ENCODE assay signal across 12 cellular contexts in genomic region chr17:17204041-17204591, GRCh38. TPM values are rescaled to one million over a fixed set of nuclear protein-coding genes. Genes with fewer than 3 reads are reported as not detected.
DNase-seq lines count a peak whose midpoint lies in the region; ATAC-seq and TF ChIP-seq lines count a peak whose summit lies in the region.
"Had no signal": no experiment of that assay in that cellular context is flagged by ENCODE, and none has a peak within 500 bp of the region (broad histone marks: within the 10 kb centered on the region; RNA-seq: fewer than 3 reads in every experiment).

No MANE protein-coding gene starts in this region.

- H4K20me1 ChIP-seq in mammary epithelial cell (ENCODE audit: insufficient read depth, low read length): no peaks in the 10 kb centered on the region

- H4K91ac ChIP-seq in mesenchymal stem cell (ENCODE audit: low read length): no peak overlapping the region

- no peak overlapping the region for H2BK12ac ChIP-seq in mesenchymal stem cell (ENCODE audit: low read length in 2 of 2)

- CTCF ChIA-PET in MCF 10A (lab: Yijun Ruan, JAX) (no interaction called here), mammary epithelial cell (lab: Charles Lee; ENCODE audit: low non-redundant PET) (no interaction called here)

- H2AK5ac ChIP-seq in mesenchymal stem cell (ENCODE audit: low read length, severe bottlenecking): no peak overlapping the region

- H3K9me3 ChIP-seq in mammary epithelial cell (replicated peaks; ENCODE audit: insufficient read depth, low read length) (no peaks in the 10 kb centered on the region), mesenchymal stem cell (ENCODE audit: control insufficient read depth, low read length) (no peaks in the 10 kb centered on the region)
- H3K9me3 ChIP-seq: pancreas had no signal

- H3K27me3 Mint-ChIP-seq in MCF 10A (ENCODE audit: insufficient read depth, unreplicated experiment): no peaks in the 10 kb centered on the region

- no peaks in the 10 kb centered on the region for H3K9me3 Mint-ChIP-seq in MCF 10A (ENCODE audit: unreplicated experiment)

- DNase-seq in MCF 10A (ENCODE audit: unreplicated experiment) (peak; percentile 10), mammary epithelial cell (no peak), amygdala (lab: John Stamatoyannopoulos, UW) (peak in 42 of 56 donors; percentile 17 to 76 (median 48)), mesenchymal stem cell (no peak), ureter (ENCODE audit: low spot score) (peak; percentile 60), OCI-M2 (lab: John Stamatoyannopoulos, UW; ENCODE audit: unreplicated experiment) (no peak), SK-N-DZ (ENCODE audit: low spot score) (no peak)
- DNase-seq: activated CD4-positive, alpha-beta T cell treated with anti-CD3 and anti-CD28 coated beads for 1 hour; trophoblast cell had no signal

- no peak overlapping the region for H2BK5ac ChIP-seq in mesenchymal stem cell (ENCODE audit: low read depth, low read length, poor library complexity, severe bottlenecking)

- POLR2A ChIA-PET in MCF 10A (lab: Yijun Ruan, JAX): interaction anchor here (1.8 to 3.4 kb wide), 2 partner anchors 35 to 77 kb away, joined by 6 to 12 read pairs; partner anchors contain the start of gene COPS3

- H3K4me3 ChIP-seq in mammary epithelial cell (replicated peaks in 1 of 3; ENCODE audit: insufficient read depth in 1 of 3, low read depth in 2 of 3, low read length in 3 of 3): no peak overlapping the region
- peak overlapping the region in 1 of 2 experiments; percentile 87 for H3K4me3 ChIP-seq in mesenchymal stem cell (ENCODE audit: insufficient read depth in 1 of 2, low read depth in 1 of 2, low read length in 2 of 2)

- in situ Hi-C loops in mammary epithelial cell (cut with MboI; ENCODE audit: low sequenced_read_pairs in 2 of 2): no loop called here

- H3K4me1 Mint-ChIP-seq in MCF 10A (ENCODE audit: insufficient read depth, unreplicated experiment): peaks cover 19% of the 10 kb centered on the region

- H3K23ac ChIP-seq in mesenchymal stem cell (ENCODE audit: low read length in 2 of 2): no peak overlapping the region

- H3K4me1 ChIP-seq in mammary epithelial cell (ENCODE audit: insufficient read depth, low read length) (peaks cover 32% of the 10 kb centered on the region), mesenchymal stem cell (ENCODE audit: control insufficient read depth, insufficient read depth, low read depth, low read length) (peaks cover 9% of the 10 kb centered on the region)

- no peaks in the 10 kb centered on the region for H3K27me3 ChIP-seq in mammary epithelial cell (ENCODE audit: insufficient read depth, low read length)
- H3K27me3 ChIP-seq in mesenchymal stem cell (ENCODE audit: control insufficient read depth in 1 of 2, insufficient read depth in 1 of 2, low read length in 2 of 2): no peaks in the 10 kb centered on the region
- H3K27me3 ChIP-seq: pancreas had no signal

- ATAC-seq in activated CD4-positive, CD25-positive, alpha-beta regulatory T cell treated with anti-CD3 and anti-CD28 coated beads, Interleukin-2, amount 50 U/mL, for 24 hours: no peak
- ATAC-seq: pancreas had no signal

- no peak overlapping the region for H3K4me2 ChIP-seq in mammary epithelial cell (ENCODE audit: insufficient read depth, low read depth, low read length)
- H3K4me2 ChIP-seq in mesenchymal stem cell (ENCODE audit: low read length, poor library complexity, severe bottlenecking): no peak overlapping the region

- 59% methylated on average over 7 of the region's 15 CpGs for WGBS in mammary epithelial cell (ENCODE audit: low coverage, missing lambda C conversion rate)
- 89% methylated on average over 15 of the region's 15 CpGs for WGBS in mesenchymal stem cell

- peaks cover 37% of the 10 kb centered on the region for H3K36me3 Mint-ChIP-seq in MCF 10A (ENCODE audit: insufficient read depth, unreplicated experiment)

- peak overlapping the region; percentile 78 for H3K4me3 Mint-ChIP-seq in MCF 10A (ENCODE audit: unreplicated experiment)

- no TSS peak for BruUV-seq in MCF 10A (replicated peaks; lab: Mats Ljungman, UMichigan)
- no TSS peak for BruUV-seq in mammary epithelial cell (replicated peaks; lab: Mats Ljungman, UMichigan)

- H3K27ac ChIP-seq in mammary epithelial cell (ENCODE audit: insufficient read depth, low read depth, low read length) (no peak overlapping the region), mesenchymal stem cell (ENCODE audit: low read length, poor library complexity, severe bottlenecking) (no peak overlapping the region)
- H3K27ac ChIP-seq: epithelial cell of prostate, pancreas had no signal

- no peak overlapping the region for H2BK120ac ChIP-seq in mesenchymal stem cell (ENCODE audit: low read depth, low read length)

- intact Hi-C loops in MCF 10A (cut with micrococcal nuclease): loop anchor here (1.0 kb wide), 1 partner anchor 52 kb away; no protein-coding TSS in a partner anchor
- intact Hi-C loops in mammary epithelial cell (cut with micrococcal nuclease): loop anchor here (10.0 kb wide), 1 partner anchor 199 kb away; no protein-coding TSS in a partner anchor

- H2AFZ ChIP-seq in mammary epithelial cell (ENCODE audit: low read depth, low read length) (no peak overlapping the region), mesenchymal stem cell (ENCODE audit: low read depth, low read length) (no peak overlapping the region)

- H3K27ac Mint-ChIP-seq in MCF 10A (ENCODE audit: low read depth, unreplicated experiment): peak overlapping the region; percentile 73

- no peaks in the 10 kb centered on the region for H3K36me3 ChIP-seq in mammary epithelial cell (ENCODE audit: insufficient read depth, low read length)
- peaks cover 17 to 20% of the 10 kb centered on the region in 2 experiments for H3K36me3 ChIP-seq in mesenchymal stem cell (ENCODE audit: control insufficient read depth in 1 of 2, insufficient read depth in 2 of 2, low read depth in 1 of 2, low read length in 2 of 2)
- H3K36me3 ChIP-seq: pancreas had no signal

- H3K18ac ChIP-seq in mesenchymal stem cell (ENCODE audit: low read depth in 1 of 2, low read length in 2 of 2): no peak overlapping the region

- TF ChIP-seq CTCF in MCF 10A (IDR thresholded peaks at IDR 0.05; ENCODE audit: unreplicated experiment) (no peak), mammary epithelial cell (conservative IDR thresholded peaks at IDR 0.05 in 1 of 2, IDR thresholded peaks at IDR 0.05 in 1 of 2; ENCODE audit: extremely low read depth in 1 of 2, insufficient read depth in 1 of 2, low read depth in 1 of 2, low read length in 2 of 2) (no peak)

- no peak overlapping the region for H3K4ac ChIP-seq in mesenchymal stem cell (ENCODE audit: low read depth in 1 of 2, low read length in 2 of 2)

- no peak overlapping the region for H2BK15ac ChIP-seq in mesenchymal stem cell (ENCODE audit: low read depth, poor library complexity, severe bottlenecking)

- H3K9ac ChIP-seq in mammary epithelial cell (ENCODE audit: insufficient read depth, low read length) (no peak overlapping the region), mesenchymal stem cell (ENCODE audit: low read length) (peak overlapping the region; percentile 90)

- no peak overlapping the region for H4K8ac ChIP-seq in mesenchymal stem cell (ENCODE audit: low read length)

- dilution Hi-C loops in mammary epithelial cell (cut with HindIII; ENCODE audit: low sequenced_read_pairs): no loop called here

- no peak overlapping the region for H3K14ac ChIP-seq in mesenchymal stem cell (ENCODE audit: low read length in 2 of 2)

- no peaks in the 10 kb centered on the region for H3K79me2 ChIP-seq in mammary epithelial cell (ENCODE audit: insufficient read depth, low read length)

- H3K79me1 ChIP-seq in mesenchymal stem cell (replicated peaks; ENCODE audit: low read length, poor library complexity, severe bottlenecking): no peaks in the 10 kb centered on the region

RNA-seq across cellular contexts. Expression of gene PLD6, which starts 2.0 kb away (rescaled TPM):
- 5.5 and 9.2 TPM in 2 replicates for total RNA-seq in MCF 10A (2022)
- 1 to 10 TPM; 1.8 to 4.3 TPM for total RNA-seq in mammary epithelial cell
- polyA plus RNA-seq in mammary epithelial cell: 1.7 TPM
- not detected for polyA minus RNA-seq in mammary epithelial cell
- polyA plus RNA-seq in mesenchymal stem cell (2013, experiment 1 of 2): 0.11 TPM
- polyA plus RNA-seq in mesenchymal stem cell (2013, experiment 2 of 2): 0.05 TPM
- total RNA-seq in ureter: 4.9 TPM
- polyA plus RNA-seq in SK-N-DZ (2014; cell fraction: cytosol; rRNA removed): 26.9 TPM in 2 replicates
- polyA plus RNA-seq in SK-N-DZ (2014; cell fraction: nucleus; rRNA removed): 9.1 and 12.6 TPM in 2 replicates

RNA-seq across cellular contexts. Expression of gene FLCN, which starts 32.9 kb away (rescaled TPM):
- total RNA-seq in MCF 10A (2022) (25.6 and 49.7 TPM in 2 replicates), mammary epithelial cell (10 to 100 TPM; 41.7 to 59.0 TPM), ureter (59.8 TPM)
- 10.5 TPM for polyA plus RNA-seq in mammary epithelial cell
- polyA minus RNA-seq in mammary epithelial cell: 58.9 TPM
- 29.8 TPM for polyA plus RNA-seq in mesenchymal stem cell (2013, experiment 1 of 2)
- 28.1 TPM for polyA plus RNA-seq in mesenchymal stem cell (2013, experiment 2 of 2)
- 11.8 and 15.7 TPM in 2 replicates for polyA plus RNA-seq in SK-N-DZ (2014; cell fraction: cytosol; rRNA removed)
- polyA plus RNA-seq in SK-N-DZ (2014; cell fraction: nucleus; rRNA removed): 29.5 and 32.0 TPM in 2 replicates

Comparison
In these comparisons a context has a peak if more than half of its experiments do, and no peak if none do; other contexts are left out.
1. DNase-seq: peak in MCF 10A (single experiment), amygdala (42 of 56) and ureter (single experiment); none in mammary epithelial cell (single experiment), mesenchymal stem cell (single experiment), OCI-M2 (single experiment) and SK-N-DZ (single experiment).